ENCODE assay signal across 16 cellular contexts in genomic region chr4:106321814-106322213, GRCh38. TPM values are rescaled to one million over a fixed set of nuclear protein-coding genes. Genes with fewer than 3 reads are reported as not detected.
"Had no signal": no experiment of that assay in that cellular context is flagged by ENCODE, and none has a peak within 500 bp of the region (broad histone marks: within the 10 kb centered on the region; RNA-seq: fewer than 3 reads in every experiment).

No MANE protein-coding gene starts in this region.

RNA-seq across cellular contexts. Expression of gene GIMD1, which starts 46.8 kb away (rescaled TPM):
- total RNA-seq: dermis blood vessel endothelial cell, fibroblast of villous mesenchyme, frontal cortex, left ventricle myocardium superior, lower lobe of right lung, mononuclear cell, natural killer cell, occipital lobe, pancreas, posterior vena cava, pulmonary artery endothelial cell, spleen, testis, upper lobe of left lung had no signal
- polyA plus RNA-seq: esophagus, keratinocyte, pancreas, spleen had no signal
